In genomic region chr14:55271572-55272414, GRCh38 we compare ENCODE assay signal across 8 cellular contexts.
DNase-seq lines count a peak whose midpoint lies in the region; ATAC-seq and TF ChIP-seq lines count a peak whose summit lies in the region.

No MANE protein-coding gene starts in this region.

- peak; percentile 33 for TF ChIP-seq POLR2A in GM15510 (IDR thresholded peaks at IDR 0.05; ENCODE audit: borderline replicate concordance, extremely low read depth, insufficient read length)

- peak; percentile 44 for ATAC-seq in HG02642 (IDR thresholded peaks at IDR 0.05; ENCODE audit: poor library complexity, unreplicated experiment)

- DNase-seq in NCI-H1092 treated with DMSO at 0.1 percent for 48 hours (lab: John Stamatoyannopoulos, UW): peak; percentile 57
- DNase-seq in T-helper 9 cell: peak; percentile 30
- DNase-seq in astrocyte of the hippocampus (ENCODE audit: low read depth, low spot score): peak; percentile 84
- DNase-seq in hypothalamus (lab: John Stamatoyannopoulos, UW): peak in 45 of 51 donors; percentile 2 to 69 (median 30)
- peak; percentile 87 for DNase-seq in retina
- DNase-seq in OCI-M2 (lab: John Stamatoyannopoulos, UW; ENCODE audit: unreplicated experiment): no peak
